ENCODE assay signal across 1 cellular context in genomic region chr5:93584531-93585053, GRCh38.
TF ChIP-seq lines count a peak whose summit lies in the region.

No MANE protein-coding gene starts in this region.

TF ChIP-seq in SK-N-SH, 30 proteins besides CTCF, POLR2A, EP300 and RAD21 (continued from another document):
- TF ChIP-seq USF2 (IDR thresholded peaks at IDR 0.05; ENCODE audit: borderline replicate concordance, low read depth, low read length): no peak
- TF ChIP-seq NFIC (IDR thresholded peaks at IDR 0.05; ENCODE audit: borderline replicate concordance): no peak
- no peak for TF ChIP-seq ELF1 (IDR thresholded peaks at IDR 0.05)
- no peak for TF ChIP-seq REST (IDR thresholded peaks at IDR 0.05; ENCODE audit: low read depth, low read length)
- TF ChIP-seq EZH2phosphoT487 (IDR thresholded peaks at IDR 0.05; ENCODE audit: borderline replicate concordance, low read depth): no peak
- no peak for TF ChIP-seq GABPA (IDR thresholded peaks at IDR 0.05; ENCODE audit: low read depth)
- TF ChIP-seq JUND (IDR thresholded peaks at IDR 0.05): no peak
- no peak for TF ChIP-seq FOSL2 (IDR thresholded peaks at IDR 0.05; ENCODE audit: borderline replicate concordance, low read depth)
- TF ChIP-seq TCF12 (IDR thresholded peaks at IDR 0.05): no peak
